Comparison of ENCODE assay signal across 17 cellular contexts in the genomic region with DNA sequence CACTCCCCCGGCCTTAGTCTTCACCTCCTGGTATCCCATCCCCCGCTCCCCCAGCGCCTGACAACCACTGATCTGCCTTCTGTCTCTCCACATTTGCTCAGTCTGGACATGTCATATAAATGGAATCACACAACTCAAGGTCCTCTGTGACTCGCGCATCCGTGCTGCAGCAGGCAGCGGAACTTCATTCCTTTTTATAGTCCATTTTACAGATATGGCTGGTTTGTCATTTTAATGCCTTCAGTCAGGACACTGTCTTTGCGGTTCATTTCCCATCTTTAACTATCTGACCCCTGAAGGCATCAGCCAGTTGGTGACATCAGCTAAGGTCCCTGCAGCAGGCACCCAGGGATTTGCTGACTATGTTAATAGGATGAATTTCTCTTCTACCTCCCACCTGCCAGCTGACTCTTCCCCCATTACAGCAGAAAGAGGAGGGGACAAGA.
DNase-seq lines count a peak whose midpoint lies in the region; ATAC-seq and TF ChIP-seq lines count a peak whose summit lies in the region.
"Had no signal": no experiment of that assay in that cellular context is flagged by ENCODE, and none has a peak within 500 bp of the region (broad histone marks: within the 10 kb centered on the region; RNA-seq: fewer than 3 reads in every experiment).

No MANE protein-coding gene starts in this region.

- no peaks in the 10 kb centered on the region for H3K27me3 ChIP-seq in cardiac muscle cell
- H3K27me3 ChIP-seq: SJSA1, uterus had no signal

- no peaks in the 10 kb centered on the region for H3K9me3 ChIP-seq in cardiac muscle cell (ENCODE audit: low read depth)
- H3K9me3 ChIP-seq: SJSA1, uterus had no signal

- H3K27me3 Mint-ChIP-seq in WTC11 (ENCODE audit: low read depth), result no peaks in the 10 kb centered on the region
- H3K27me3 Mint-ChIP-seq: CD4-positive, CD25-positive, alpha-beta regulatory T cell; naive B cell had no signal

- DNase-seq in cardiac muscle cell (ENCODE audit: low read depth in 1 of 2, low spot score in 1 of 2) (no peak), Right ventricle myocardium superior (no peak), WTC11 (ENCODE audit: low spot score) (no peak), epithelial cell of esophagus (ENCODE audit: low read depth) (peak; percentile 35), stromal cell of bone marrow (ENCODE audit: low read depth) (peak; percentile 7), NCI-H1092 treated with DMSO at 0.1 percent for 48 hours (lab: John Stamatoyannopoulos, UW) (no peak), substantia nigra (lab: John Stamatoyannopoulos, UW) (no peak), GM19238 (ENCODE audit: insufficient read length, low spot score) (no peak)
- DNase-seq: activated CD4-positive, alpha-beta T cell treated with anti-CD3 and anti-CD28 coated beads for 4 hours; activated naive CD4-positive, alpha-beta T cell treated with anti-CD3 and anti-CD28 coated beads, Interleukin-2, amount 50 U/mL, for 16 hours; CD4-positive, CD25-positive, alpha-beta regulatory T cell; central memory CD4-positive, alpha-beta T cell; left ventricle myocardium superior; naive B cell; stimulated activated naive CD4-positive, alpha-beta T cell treated with Interleukin-2 at 50 U/mL for 16 hours; uterus had no signal

- H3K27ac ChIP-seq in cardiac muscle cell (peak overlapping the region; percentile 34), substantia nigra (ENCODE audit: low read depth, low read length, poor library complexity, severe bottlenecking) (no peak overlapping the region)
- H3K27ac ChIP-seq: SJSA1, uterus had no signal

- no peaks in the 10 kb centered on the region for H3K9me3 Mint-ChIP-seq in WTC11
- H3K9me3 Mint-ChIP-seq: CD4-positive, CD25-positive, alpha-beta regulatory T cell; naive B cell had no signal

- H3K4me1 ChIP-seq in cardiac muscle cell (ENCODE audit: low read depth), result peaks cover 28% of the 10 kb centered on the region
- H3K4me1 ChIP-seq: SJSA1, uterus had no signal

- ATAC-seq in Right ventricle myocardium superior (ENCODE audit: poor library complexity) (no peak), WTC11 (no peak)
- ATAC-seq: left ventricle myocardium superior had no signal

- H3K4me3 ChIP-seq in cardiac muscle cell, result no peak overlapping the region
- H3K4me3 ChIP-seq in epithelial cell of esophagus (ENCODE audit: low read length), result no peak overlapping the region
- H3K4me3 ChIP-seq: SJSA1, uterus had no signal

- H3K36me3 Mint-ChIP-seq in WTC11, result peaks cover 73% of the 10 kb centered on the region

- TF ChIP-seq CTCF in cardiac muscle cell (IDR thresholded peaks at IDR 0.05; ENCODE audit: low read depth, low read length) (no peak), WTC11 (IDR thresholded peaks at IDR 0.05) (no peak), epithelial cell of esophagus (IDR thresholded peaks at IDR 0.05; ENCODE audit: insufficient read depth, low read depth, low read length, missing control alignments) (no peak)

- H3K4me1 Mint-ChIP-seq in WTC11, result peaks cover 22% of the 10 kb centered on the region
- H3K4me1 Mint-ChIP-seq: naive B cell had no signal

- H3K4me3 Mint-ChIP-seq in WTC11, result no peak overlapping the region
- H3K4me3 Mint-ChIP-seq: CD4-positive, CD25-positive, alpha-beta regulatory T cell; naive B cell had no signal

- H3K36me3 ChIP-seq in cardiac muscle cell, result peaks cover 46% of the 10 kb centered on the region
- H3K36me3 ChIP-seq: uterus had no signal

- CTCF ChIA-PET in WTC11 (lab: Charles Lee), result interaction anchor here (0.8 to 3.1 kb wide), 2 partner anchors 25 to 42 kb away, joined by 3 to 15 read pairs; no protein-coding TSS in a partner anchor

- intact Hi-C loops in Right ventricle myocardium superior (cut with DNase I), result no loop called here

- POLR2A ChIA-PET in WTC11 (lab: Charles Lee), result interaction anchor here (0.5 kb wide), 1 partner anchor 137 kb away, joined by 4 read pairs; no protein-coding TSS in a partner anchor

- peak overlapping the region; percentile 46 for H3K27ac Mint-ChIP-seq in WTC11

TF ChIP-seq in WTC11, 78 proteins besides CTCF, POLR2A, EP300 and RAD21:
- TF ChIP-seq RELA (CRISPR knock-in tag; IDR thresholded peaks at IDR 0.05; ENCODE audit: borderline replicate concordance) (no peak), ZNF423 (CRISPR knock-in tag; IDR thresholded peaks at IDR 0.05) (no peak), SP1 (CRISPR knock-in tag; conservative IDR thresholded peaks at IDR 0.05) (no peak), ZNF232 (CRISPR knock-in tag; IDR thresholded peaks at IDR 0.05) (no peak), ZNF138 (CRISPR knock-in tag; conservative IDR thresholded peaks at IDR 0.05) (no peak), FOXK1 (CRISPR knock-in tag; IDR thresholded peaks at IDR 0.05) (no peak), JAZF1 (CRISPR knock-in tag; IDR thresholded peaks at IDR 0.05) (no peak), PRRX2 (CRISPR knock-in tag; IDR thresholded peaks at IDR 0.05) (no peak), SMAD4 (CRISPR knock-in tag; IDR thresholded peaks at IDR 0.05) (no peak)
- TF ChIP-seq, protein P1, sequence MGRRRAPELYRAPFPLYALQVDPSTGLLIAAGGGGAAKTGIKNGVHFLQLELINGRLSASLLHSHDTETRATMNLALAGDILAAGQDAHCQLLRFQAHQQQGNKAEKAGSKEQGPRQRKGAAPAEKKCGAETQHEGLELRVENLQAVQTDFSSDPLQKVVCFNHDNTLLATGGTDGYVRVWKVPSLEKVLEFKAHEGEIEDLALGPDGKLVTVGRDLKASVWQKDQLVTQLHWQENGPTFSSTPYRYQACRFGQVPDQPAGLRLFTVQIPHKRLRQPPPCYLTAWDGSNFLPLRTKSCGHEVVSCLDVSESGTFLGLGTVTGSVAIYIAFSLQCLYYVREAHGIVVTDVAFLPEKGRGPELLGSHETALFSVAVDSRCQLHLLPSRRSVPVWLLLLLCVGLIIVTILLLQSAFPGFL (CRISPR knock-in tag; IDR thresholded peaks at IDR 0.05; ENCODE audit: borderline replicate concordance), result no peak
- TF ChIP-seq, protein P2, sequence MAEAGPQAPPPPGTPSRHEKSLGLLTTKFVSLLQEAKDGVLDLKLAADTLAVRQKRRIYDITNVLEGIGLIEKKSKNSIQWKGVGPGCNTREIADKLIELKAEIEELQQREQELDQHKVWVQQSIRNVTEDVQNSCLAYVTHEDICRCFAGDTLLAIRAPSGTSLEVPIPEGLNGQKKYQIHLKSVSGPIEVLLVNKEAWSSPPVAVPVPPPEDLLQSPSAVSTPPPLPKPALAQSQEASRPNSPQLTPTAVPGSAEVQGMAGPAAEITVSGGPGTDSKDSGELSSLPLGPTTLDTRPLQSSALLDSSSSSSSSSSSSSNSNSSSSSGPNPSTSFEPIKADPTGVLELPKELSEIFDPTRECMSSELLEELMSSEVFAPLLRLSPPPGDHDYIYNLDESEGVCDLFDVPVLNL (CRISPR knock-in tag; IDR thresholded peaks at IDR 0.05; ENCODE audit: borderline replicate concordance, low read depth), result no peak
- TF ChIP-seq, protein P3, sequence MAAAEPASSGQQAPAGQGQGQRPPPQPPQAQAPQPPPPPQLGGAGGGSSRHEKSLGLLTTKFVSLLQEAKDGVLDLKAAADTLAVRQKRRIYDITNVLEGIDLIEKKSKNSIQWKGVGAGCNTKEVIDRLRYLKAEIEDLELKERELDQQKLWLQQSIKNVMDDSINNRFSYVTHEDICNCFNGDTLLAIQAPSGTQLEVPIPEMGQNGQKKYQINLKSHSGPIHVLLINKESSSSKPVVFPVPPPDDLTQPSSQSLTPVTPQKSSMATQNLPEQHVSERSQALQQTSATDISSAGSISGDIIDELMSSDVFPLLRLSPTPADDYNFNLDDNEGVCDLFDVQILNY (CRISPR knock-in tag; IDR thresholded peaks at IDR 0.05), result no peak
- TF ChIP-seq, protein P4, sequence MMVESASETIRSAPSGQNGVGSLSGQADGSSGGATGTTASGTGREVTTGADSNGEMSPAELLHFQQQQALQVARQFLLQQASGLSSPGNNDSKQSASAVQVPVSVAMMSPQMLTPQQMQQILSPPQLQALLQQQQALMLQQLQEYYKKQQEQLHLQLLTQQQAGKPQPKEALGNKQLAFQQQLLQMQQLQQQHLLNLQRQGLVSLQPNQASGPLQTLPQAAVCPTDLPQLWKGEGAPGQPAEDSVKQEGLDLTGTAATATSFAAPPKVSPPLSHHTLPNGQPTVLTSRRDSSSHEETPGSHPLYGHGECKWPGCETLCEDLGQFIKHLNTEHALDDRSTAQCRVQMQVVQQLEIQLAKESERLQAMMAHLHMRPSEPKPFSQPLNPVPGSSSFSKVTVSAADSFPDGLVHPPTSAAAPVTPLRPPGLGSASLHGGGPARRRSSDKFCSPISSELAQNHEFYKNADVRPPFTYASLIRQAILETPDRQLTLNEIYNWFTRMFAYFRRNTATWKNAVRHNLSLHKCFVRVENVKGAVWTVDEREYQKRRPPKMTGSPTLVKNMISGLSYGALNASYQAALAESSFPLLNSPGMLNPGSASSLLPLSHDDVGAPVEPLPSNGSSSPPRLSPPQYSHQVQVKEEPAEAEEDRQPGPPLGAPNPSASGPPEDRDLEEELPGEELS (CRISPR knock-in tag; IDR thresholded peaks at IDR 0.05), result no peak
- TF ChIP-seq, protein P5, sequence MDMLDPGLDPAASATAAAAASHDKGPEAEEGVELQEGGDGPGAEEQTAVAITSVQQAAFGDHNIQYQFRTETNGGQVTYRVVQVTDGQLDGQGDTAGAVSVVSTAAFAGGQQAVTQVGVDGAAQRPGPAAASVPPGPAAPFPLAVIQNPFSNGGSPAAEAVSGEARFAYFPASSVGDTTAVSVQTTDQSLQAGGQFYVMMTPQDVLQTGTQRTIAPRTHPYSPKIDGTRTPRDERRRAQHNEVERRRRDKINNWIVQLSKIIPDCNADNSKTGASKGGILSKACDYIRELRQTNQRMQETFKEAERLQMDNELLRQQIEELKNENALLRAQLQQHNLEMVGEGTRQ (CRISPR knock-in tag; IDR thresholded peaks at IDR 0.05), result no peak

Comparison
In these comparisons a context has a peak if more than half of its experiments do, and no peak if none do; other contexts are left out.
1. DNase-seq: peak in epithelial cell of esophagus (single experiment) and stromal cell of bone marrow (single experiment); none in cardiac muscle cell (0 of 2), Right ventricle myocardium superior (single experiment), WTC11 (single experiment), NCI-H1092 treated with DMSO at 0.1 percent for 48 hours (single experiment), substantia nigra (0 of 49) and GM19238 (single experiment).